22 cellular contexts compared by ENCODE assay signal in genomic region chr2:220117010-220117409, GRCh38.
"Had no signal": no experiment of that assay in that cellular context is flagged by ENCODE, and none has a peak within 500 bp of the region (broad histone marks: within the 10 kb centered on the region; RNA-seq: fewer than 3 reads in every experiment).

No MANE protein-coding gene starts in this region.

- DNase-seq: activated CD4-positive, alpha-beta T cell treated with anti-CD3 and anti-CD28 coated beads for 48 hours; activated CD4-positive, alpha-beta T cell treated with anti-CD3 and anti-CD28 coated beads, Interleukin-2, amount 50 U/mL, for 48 hours; activated CD4-positive, CD25-positive, alpha-beta regulatory T cell treated with anti-CD3 and anti-CD28 coated beads, Interleukin-2, amount 50 U/mL, for 72 hours; activated CD8-positive, alpha-beta memory T cell treated with anti-CD3 and anti-CD28 coated beads, Interleukin-2, amount 10 ng/mL, durations not matched to agents 7 days and 5 days; activated effector memory CD4-positive, alpha-beta T cell treated with anti-CD3 and anti-CD28 coated beads, Interleukin-2, amount 50 U/mL, for 16 hours; activated naive CD4-positive, alpha-beta T cell treated with anti-CD3 and anti-CD28 coated beads, Interleukin-2, amount 10 ng/mL, durations not matched to agents 7 days and 5 days; activated naive CD8-positive, alpha-beta T cell treated with anti-CD3 and anti-CD28 coated beads for 36 hours; activated T-cell treated with anti-CD3 and anti-CD28 coated beads, Interleukin-2, amount 50 U/mL, for 4 hours; brain microvascular endothelial cell; Kasumi-1; KBM-7; NCI-H187; NCI-H446; NCI-H524; NCI-H82; Peyer's patch; Right ventricle myocardium superior; T-helper 17 cell; T-helper 9 cell had no signal

- H3K4me3 ChIP-seq: cardiac muscle cell, Peyer's patch had no signal

- H3K27ac ChIP-seq: brain microvascular endothelial cell, cardiac muscle cell, Peyer's patch, RWPE1 had no signal

- H3K36me3 ChIP-seq: brain microvascular endothelial cell, cardiac muscle cell, Peyer's patch had no signal

- ATAC-seq: activated CD8-positive, alpha-beta memory T cell treated with anti-CD3 and anti-CD28 coated beads, Interleukin-2, amount 10 ng/mL, durations not matched to agents 7 days and 5 days; activated T-cell treated with anti-CD3 and anti-CD28 coated beads, Interleukin-2, amount 50 U/mL, for 4 hours; T-helper 17 cell; WTC11 had no signal

- H3K9me3 ChIP-seq: Peyer's patch had no signal
